8 cellular contexts compared by ENCODE assay signal in genomic region chr2:64404002-64404731, GRCh38. TPM values are rescaled to one million over a fixed set of nuclear protein-coding genes. Genes with fewer than 3 reads are reported as not detected.
A peak's percentile ranks its signal among the peaks of the same experiment; 100 is the strongest.
DNase-seq lines count a peak whose midpoint lies in the region; ATAC-seq, FAIRE-seq and TF ChIP-seq lines count a peak whose summit lies in the region.

No MANE protein-coding gene starts in this region.

- H3K4me2 ChIP-seq in HepG2 (ENCODE audit: low read depth, low read length), result peak overlapping the region; percentile 83

- peak; percentile 39 for ATAC-seq in HepG2
- no peak for ATAC-seq in HG02973 (IDR thresholded peaks at IDR 0.05; ENCODE audit: unreplicated experiment)
- no peak for ATAC-seq in HG03432 (IDR thresholded peaks at IDR 0.05; ENCODE audit: unreplicated experiment)

- H3K79me2 ChIP-seq in HepG2 (ENCODE audit: insufficient read depth, low read length), result no peaks in the 10 kb centered on the region

- WGBS in HepG2 (ENCODE audit: low lambda C conversion rate), result 15% methylated on average over 9 of the region's 9 CpGs

- H3K27ac ChIP-seq in 22Rv1, result peak overlapping the region; percentile 91
- peak overlapping the region; percentile 78 for H3K27ac ChIP-seq in cingulate gyrus (ENCODE audit: low read depth, low read length)
- peak overlapping the region; percentile 45 for H3K27ac ChIP-seq in HepG2 (ENCODE audit: extremely low read length, insufficient read depth, low read length)

- H3K27me3 ChIP-seq in HepG2 (ENCODE audit: control insufficient read depth in 1 of 2, insufficient read depth in 2 of 2, low read length in 2 of 2), result no peaks in the 10 kb centered on the region

- peak overlapping the region; percentile 39 to 59 (median 46) for H3K4me3 ChIP-seq in HepG2 (replicated peaks in 1 of 3; ENCODE audit: insufficient read depth in 1 of 3, low read depth in 2 of 3, low read length in 3 of 3)

- TF ChIP-seq CTCF in 22Rv1 (IDR thresholded peaks at IDR 0.05), result no peak
- no peak for TF ChIP-seq CTCF in HepG2 (CRISPR knock-in tag; IDR thresholded peaks at IDR 0.05)

- no TSS peak for BruUV-seq in HepG2 (replicated peaks; lab: Mats Ljungman, UMichigan)

- POLR2A ChIA-PET in HepG2 (lab: Yijun Ruan, JAX), result interaction anchor here (0.9 kb wide), 1 partner anchor 823 kb away, joined by 3 read pairs; the partner anchor contains the start of gene ACTR2

- peak; percentile 28 for FAIRE-seq in HepG2 (lab: Jason Lieb, UNC)

- CTCF ChIA-PET in HepG2 (lab: Yijun Ruan, JAX; ENCODE audit: low intra/inter-chr PET ratio, low total read pairs), result no interaction called here

- peaks cover 78% of the 10 kb centered on the region for H3K4me1 ChIP-seq in HepG2 (ENCODE audit: insufficient read depth, low read length)

- TF ChIP-seq POLR2A in HepG2 (IDR thresholded peaks at IDR 0.05; ENCODE audit: insufficient read depth in 1 of 2, low read depth in 2 of 2, low read length in 2 of 2), result no peak

- TF ChIP-seq EP300 in HepG2 (IDR thresholded peaks at IDR 0.05; ENCODE audit: low read depth in 2 of 2, low read length in 2 of 2) (no peak), HepG2 (CRISPR knock-in tag; IDR thresholded peaks at IDR 0.05; ENCODE audit: borderline replicate concordance) (no peak)

- H2AFZ ChIP-seq in HepG2 (ENCODE audit: low read length), result peak overlapping the region; percentile 80

- in situ Hi-C loops in HepG2 (cut with HindIII; ENCODE audit: extremely low pct_ligation_motif_present, low pct_unique_long_range_greater_than_20kb), result no loop called here

- DNase-seq in M059J (ENCODE audit: low read depth) (peak; percentile 83), HepG2 (ENCODE audit: low spot score) (peak; percentile 77), superior temporal gyrus (ENCODE audit: extremely low spot score) (peak; percentile 75)
- DNase-seq in activated T-cell treated with anti-CD3 and anti-CD28 coated beads, Interleukin-2, amount 50 U/mL, for 48 hours, result no peak

- intact Hi-C loops in HepG2 (cut with micrococcal nuclease; ENCODE audit: unreplicated experiment), result loop anchor here (5.0 kb wide), 1 partner anchor 48 kb away; the partner anchor contains the start of gene LGALSL

- no peaks in the 10 kb centered on the region for H4K20me1 ChIP-seq in HepG2 (ENCODE audit: insufficient read depth, low read length)

- no peak for TF ChIP-seq RAD21 in HepG2 (CRISPR knock-in tag; IDR thresholded peaks at IDR 0.05)

- H3K9ac ChIP-seq in HepG2 (ENCODE audit: insufficient read depth, low read depth, low read length), result peak overlapping the region; percentile 45

- no peaks in the 10 kb centered on the region for H3K36me3 ChIP-seq in HepG2 (replicated peaks in 1 of 2; ENCODE audit: control insufficient read depth in 1 of 2, insufficient read depth in 2 of 2, low read length in 2 of 2)

- H3K9me3 ChIP-seq in HepG2 (ENCODE audit: low read length), result no peaks in the 10 kb centered on the region

TF ChIP-seq in HepG2, 621 proteins besides CTCF, POLR2A, EP300 and RAD21 (continues in another document):
- TF ChIP-seq KDM6A (CRISPR knock-in tag; IDR thresholded peaks at IDR 0.05; ENCODE audit: low read depth), result 0 out of 2 replicates have a peak, but pooled peaks have one; percentile 10
- peak; percentile 32 for TF ChIP-seq ASH2L (IDR thresholded peaks at IDR 0.05; ENCODE audit: insufficient read length, low read depth, low read length)
- TF ChIP-seq NCOA2 (CRISPR knock-in tag; IDR thresholded peaks at IDR 0.05), result 0 out of 2 replicates have a peak, but pooled peaks have one; percentile 11
- peak; percentile 32 for TF ChIP-seq ZMYM4 (CRISPR knock-in tag; IDR thresholded peaks at IDR 0.05)
- TF ChIP-seq, protein P1, sequence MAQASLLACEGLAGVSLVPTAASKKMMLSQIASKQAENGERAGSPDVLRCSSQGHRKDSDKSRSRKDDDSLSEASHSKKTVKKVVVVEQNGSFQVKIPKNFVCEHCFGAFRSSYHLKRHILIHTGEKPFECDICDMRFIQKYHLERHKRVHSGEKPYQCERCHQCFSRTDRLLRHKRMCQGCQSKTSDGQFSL (CRISPR knock-in tag; IDR thresholded peaks at IDR 0.05), result no peak
- TF ChIP-seq SAP130 (CRISPR knock-in tag; IDR thresholded peaks at IDR 0.05; ENCODE audit: low read depth), result peak; percentile 53; the same call in 1 of the 2 replicates
- TF ChIP-seq MTF2 (CRISPR knock-in tag; IDR thresholded peaks at IDR 0.05; ENCODE audit: borderline replicate concordance), result no peak
- TF ChIP-seq TFDP1 (CRISPR knock-in tag; IDR thresholded peaks at IDR 0.05; ENCODE audit: borderline replicate concordance), result no peak
- TF ChIP-seq KAT8 (CRISPR knock-in tag; IDR thresholded peaks at IDR 0.05), result peak; percentile 74
- TF ChIP-seq NR2C2 (CRISPR knock-in tag; IDR thresholded peaks at IDR 0.05; ENCODE audit: borderline replicate concordance), result peak; percentile 83
- TF ChIP-seq ZFX (CRISPR knock-in tag; IDR thresholded peaks at IDR 0.05; ENCODE audit: low read depth), result peak; percentile 61
- peak; percentile 55; the same call in 1 of the 2 replicates for TF ChIP-seq SIX1 (CRISPR knock-in tag; IDR thresholded peaks at IDR 0.05; ENCODE audit: borderline replicate concordance)
- no peak for TF ChIP-seq ZNF121 (CRISPR knock-in tag; IDR thresholded peaks at IDR 0.05)
- TF ChIP-seq HMG20B (CRISPR knock-in tag; conservative IDR thresholded peaks at IDR 0.05), result peak; percentile 48; the same call in 1 of the 2 replicates
- TF ChIP-seq, protein P2, sequence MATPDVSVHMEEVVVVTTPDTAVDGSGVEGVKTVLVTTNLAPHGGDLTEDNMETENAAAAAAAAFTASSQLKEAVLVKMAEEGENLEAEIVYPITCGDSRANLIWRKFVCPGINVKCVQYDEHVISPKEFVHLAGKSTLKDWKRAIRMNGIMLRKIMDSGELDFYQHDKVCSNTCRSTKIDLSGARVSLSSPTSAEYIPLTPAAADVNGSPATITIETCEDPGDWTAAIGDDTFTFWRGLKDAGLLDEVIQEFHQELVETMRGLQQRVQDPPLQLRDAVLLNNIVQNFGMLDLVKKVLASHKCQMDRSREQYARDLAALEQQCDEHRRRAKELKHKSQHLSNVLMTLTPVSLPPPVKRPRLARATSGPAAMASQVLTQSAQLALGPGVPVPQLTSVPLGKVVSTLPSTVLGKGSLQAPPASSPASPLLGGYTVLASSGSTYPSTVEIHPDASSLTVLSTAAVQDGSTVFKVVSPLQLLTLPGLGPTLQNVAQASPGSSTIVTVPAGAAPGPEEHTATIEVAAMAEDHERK (CRISPR knock-in tag; IDR thresholded peaks at IDR 0.05; ENCODE audit: low read depth), result no peak
- TF ChIP-seq, protein P3, sequence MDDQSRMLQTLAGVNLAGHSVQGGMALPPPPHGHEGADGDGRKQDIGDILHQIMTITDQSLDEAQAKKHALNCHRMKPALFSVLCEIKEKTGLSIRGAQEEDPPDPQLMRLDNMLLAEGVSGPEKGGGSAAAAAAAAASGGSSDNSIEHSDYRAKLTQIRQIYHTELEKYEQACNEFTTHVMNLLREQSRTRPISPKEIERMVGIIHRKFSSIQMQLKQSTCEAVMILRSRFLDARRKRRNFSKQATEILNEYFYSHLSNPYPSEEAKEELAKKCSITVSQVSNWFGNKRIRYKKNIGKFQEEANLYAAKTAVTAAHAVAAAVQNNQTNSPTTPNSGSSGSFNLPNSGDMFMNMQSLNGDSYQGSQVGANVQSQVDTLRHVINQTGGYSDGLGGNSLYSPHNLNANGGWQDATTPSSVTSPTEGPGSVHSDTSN (CRISPR knock-in tag; IDR thresholded peaks at IDR 0.05; ENCODE audit: borderline replicate concordance), result no peak
- peak; percentile 40; the same call in 1 of the 2 replicates for TF ChIP-seq KDM5B (CRISPR knock-in tag; IDR thresholded peaks at IDR 0.05; ENCODE audit: borderline replicate concordance)
- TF ChIP-seq ZNF263 (CRISPR knock-in tag; IDR thresholded peaks at IDR 0.05), result peak; percentile 22; the same call in 1 of the 2 replicates
- TF ChIP-seq GATAD2A (CRISPR knock-in tag; IDR thresholded peaks at IDR 0.05), result peak; percentile 47

RNA-seq across cellular contexts. Expression of gene LGALSL, which starts 49.8 kb away (rescaled TPM):
- 0.34 and 5.0 TPM in 2 replicates for total RNA-seq in M059J (2014; rRNA removed; shearing (Covaris generic))
- 15.4 and 22.6 TPM in 2 replicates for total RNA-seq in HepG2 (2016; rRNA removed; fragmentation: Illumina TruSeq; extraction: Trizol)
- total RNA-seq in HepG2 (2016; cell fraction: cytosol; rRNA removed; fragmentation: Illumina TruSeq; extraction: Trizol; ENCODE audit: low read depth), result 6.1 and 12.0 TPM in 2 replicates
- total RNA-seq in HepG2 (2016; cell fraction: insoluble cytoplasmic fraction; rRNA removed; fragmentation: Illumina TruSeq; extraction: Trizol), result 15.9 and 18.2 TPM in 2 replicates
- 15.5 and 19.7 TPM in 2 replicates for total RNA-seq in HepG2 (2016; cell fraction: membrane; rRNA removed; fragmentation: Illumina TruSeq; extraction: Trizol)
- total RNA-seq in HepG2 (2016; cell fraction: nucleus; rRNA removed; fragmentation: Illumina TruSeq; extraction: Trizol), result 7.0 and 10.0 TPM in 2 replicates
- polyA plus RNA-seq in HepG2 (2011; rRNA removed), result 16.2 and 20.0 TPM in 2 replicates
- 17.5 and 21.3 TPM in 2 replicates for polyA plus RNA-seq in HepG2 (2011; cell fraction: cytosol; rRNA removed)
- polyA plus RNA-seq in HepG2 (2011; cell fraction: nucleus; rRNA removed), result 8.2 and 8.9 TPM in 2 replicates
- polyA plus RNA-seq in HepG2 (2012), result 18.4 and 25.6 TPM in 2 replicates
- polyA plus RNA-seq in HepG2 (2016; cell fraction: cytosol; fragmentation: Illumina TruSeq; extraction: Trizol; ENCODE audit: low read depth), result 19.9 and 23.2 TPM in 2 replicates
- polyA plus RNA-seq in HepG2 (2016; cell fraction: insoluble cytoplasmic fraction; fragmentation: Illumina TruSeq; extraction: Trizol; ENCODE audit: low read depth), result 28.6 and 32.5 TPM in 2 replicates
- polyA plus RNA-seq in HepG2 (2016; cell fraction: membrane; fragmentation: Illumina TruSeq; extraction: Trizol; ENCODE audit: low read depth), result 19.7 and 21.5 TPM in 2 replicates
- polyA plus RNA-seq in HepG2 (2016; cell fraction: nucleus; fragmentation: Illumina TruSeq; extraction: Trizol; ENCODE audit: insufficient read depth, low read depth), result 15.4 and 23.3 TPM in 2 replicates
- polyA minus RNA-seq in HepG2 (2011; rRNA and poly(A)+ RNA removed; ENCODE audit: low replicate concordance), result 8.2 and 17.7 TPM in 2 replicates
- 16.6 and 18.6 TPM in 2 replicates for polyA minus RNA-seq in HepG2 (2011; cell fraction: cytosol; rRNA and poly(A)+ RNA removed)
- 5.4 and 7.6 TPM in 2 replicates for polyA minus RNA-seq in HepG2 (2011; cell fraction: nucleus; rRNA and poly(A)+ RNA removed)

Comparison
In these comparisons a context has a peak if more than half of its experiments do, and no peak if none do; other contexts are left out.
1. DNase-seq: peak in M059J (single experiment), HepG2 (single experiment) and superior temporal gyrus (single experiment); none in activated T-cell treated with anti-CD3 and anti-CD28 coated beads, Interleukin-2, amount 50 U/mL, for 48 hours (0 of 2).
2. Peak in every context shown above with its lines, with median percentiles within 50 percentile points of each other: H3K27ac ChIP-seq.